17 cellular contexts compared by ENCODE assay signal in genomic region chr15:78284758-78285157, GRCh38. TPM values are rescaled to one million over a fixed set of nuclear protein-coding genes. Genes with fewer than 3 reads are reported as not detected.
DNase-seq lines count a peak whose midpoint lies in the region; ATAC-seq and TF ChIP-seq lines count a peak whose summit lies in the region.
"Had no signal": no experiment of that assay in that cellular context is flagged by ENCODE, and none has a peak within 500 bp of the region (broad histone marks: within the 10 kb centered on the region; RNA-seq: fewer than 3 reads in every experiment).

No MANE protein-coding gene starts in this region.

- DNase-seq in AG09309 (ENCODE audit: low read depth) (no peak), GM06990 (ENCODE audit: extremely low read depth, insufficient read length) (no peak), RWPE2 (ENCODE audit: low spot score) (no peak), fibroblast of villous mesenchyme (ENCODE audit: low read depth) (no peak), NCI-H774 (lab: John Stamatoyannopoulos, UW) (no peak), SK-N-DZ (ENCODE audit: low spot score) (no peak), NCI-H1436 (lab: John Stamatoyannopoulos, UW) (no peak)
- DNase-seq: activated CD4-positive, alpha-beta T cell treated with anti-CD3 and anti-CD28 coated beads for 48 hours; DMS79 treated with DMSO at 0.1 percent for 48 hours; NCI-H1048; NCI-H2171 treated with DMSO at 0.1 percent for 48 hours; nephron progenitor cell; retina; SHP77 treated with DMSO at 0.1 percent for 48 hours had no signal

- 100% methylated on average over 1 to 2 of the region's 4 CpGs for WGBS in gastroesophageal sphincter (ENCODE audit: low coverage in 1 of 2), 2 donors

- no peaks in the 10 kb centered on the region for H3K4me1 ChIP-seq in RWPE2 (ENCODE audit: insufficient read depth, poor library complexity, severe bottlenecking)
- no peaks in the 10 kb centered on the region for H3K4me1 ChIP-seq in gastroesophageal sphincter
- H3K4me1 ChIP-seq: vagina had no signal

- H3K9me3 ChIP-seq in RWPE2 (ENCODE audit: severe bottlenecking) (no peaks in the 10 kb centered on the region), gastroesophageal sphincter (no peaks in the 10 kb centered on the region)
- H3K9me3 ChIP-seq: vagina had no signal

- H3K27me3 ChIP-seq in GM06990 (replicated peaks; ENCODE audit: control insufficient read depth, insufficient read depth, low read length) (no peaks in the 10 kb centered on the region), RWPE2 (ENCODE audit: insufficient read depth, poor library complexity, severe bottlenecking) (no peaks in the 10 kb centered on the region), gastroesophageal sphincter (no peaks in the 10 kb centered on the region)
- H3K27me3 ChIP-seq: vagina had no signal

- peak; percentile 13 for TF ChIP-seq CTCF in AG09309 (IDR thresholded peaks at IDR 0.05; ENCODE audit: control insufficient read depth, insufficient read depth, low read depth, low read length, missing control alignments)
- peak; percentile 11 for TF ChIP-seq CTCF in GM06990 (IDR thresholded peaks at IDR 0.05; ENCODE audit: insufficient read depth, low read length, poor library complexity, severe bottlenecking)
- peak; percentile 20 for TF ChIP-seq CTCF in RWPE2 (IDR thresholded peaks at IDR 0.05; ENCODE audit: poor library complexity, severe bottlenecking)
- peak; percentile 2 for TF ChIP-seq CTCF in fibroblast of villous mesenchyme (IDR thresholded peaks at IDR 0.05; ENCODE audit: insufficient read depth, low read depth, low read length)
- TF ChIP-seq CTCF in gastroesophageal sphincter (IDR thresholded peaks at IDR 0.05), result no peak

- H3K27ac ChIP-seq in RWPE2 (ENCODE audit: poor library complexity, severe bottlenecking), result no peak overlapping the region
- no peak overlapping the region for H3K27ac ChIP-seq in gastroesophageal sphincter
- H3K27ac ChIP-seq: vagina had no signal

- H3K4me3 ChIP-seq in AG09309 (ENCODE audit: control insufficient read depth, low read depth, low read length), result no peak overlapping the region
- no peak overlapping the region for H3K4me3 ChIP-seq in GM06990 (replicated peaks; ENCODE audit: low read depth, low read length)
- no peak overlapping the region for H3K4me3 ChIP-seq in RWPE2 (ENCODE audit: severe bottlenecking)
- H3K4me3 ChIP-seq in fibroblast of villous mesenchyme (ENCODE audit: low read depth, low read length), result no peak overlapping the region
- H3K4me3 ChIP-seq in gastroesophageal sphincter, result no peak overlapping the region
- H3K4me3 ChIP-seq: vagina had no signal

- H3K36me3 ChIP-seq in GM06990 (ENCODE audit: control insufficient read depth, insufficient read depth, low read length) (peaks cover 21% of the 10 kb centered on the region), RWPE2 (ENCODE audit: low read depth) (peaks cover 88% of the 10 kb centered on the region), gastroesophageal sphincter (peaks cover 0 to 100% of the 10 kb centered on the region in 2 donors)

- no peak for TF ChIP-seq POLR2A in gastroesophageal sphincter (IDR thresholded peaks at IDR 0.05)

- ATAC-seq in RWPE2 (ENCODE audit: low read depth) (no peak), gastroesophageal sphincter (no peak)

- no peak for TF ChIP-seq EP300 in gastroesophageal sphincter (IDR thresholded peaks at IDR 0.05)

RNA-seq across cellular contexts. Expression of gene SKIC8, which starts 14.7 kb away (rescaled TPM):
- total RNA-seq in fibroblast of villous mesenchyme (59.6 and 72.1 TPM in 2 replicates), gastroesophageal sphincter (10 to 100 TPM; 31.1 to 59.0 (median 44.4) TPM)
- 110 and 148 TPM in 2 replicates for polyA plus RNA-seq in SK-N-DZ (2014; cell fraction: cytosol; rRNA removed)
- polyA plus RNA-seq in SK-N-DZ (2014; cell fraction: nucleus; rRNA removed), result 102 and 133 TPM in 2 replicates

RNA-seq across cellular contexts. Expression of gene DNAJA4, which starts 20.4 kb away (rescaled TPM):
- total RNA-seq in fibroblast of villous mesenchyme, result 2.6 and 4.3 TPM in 2 replicates
- 0.09 and 0.29 TPM in 2 replicates for polyA plus RNA-seq in SK-N-DZ (2014; cell fraction: cytosol; rRNA removed)
- 0.52 and 1.0 TPM in 2 replicates for polyA plus RNA-seq in SK-N-DZ (2014; cell fraction: nucleus; rRNA removed)
- 10 to 100 TPM in 3 of 4 donors, 1 to 10 TPM in 1; 9.9 to 33.9 (median 24.5) TPM for total RNA-seq in gastroesophageal sphincter

RNA-seq across cellular contexts. Expression of gene ACSBG1, which starts 50.4 kb away (rescaled TPM):
- total RNA-seq in fibroblast of villous mesenchyme, result under 0.01 TPM in 1 of 2 replicates, not detected in the other
- polyA plus RNA-seq in SK-N-DZ (2014; cell fraction: cytosol; rRNA removed), result 0.08 and 0.20 TPM in 2 replicates
- 0.12 and 0.20 TPM in 2 replicates for polyA plus RNA-seq in SK-N-DZ (2014; cell fraction: nucleus; rRNA removed)
- total RNA-seq in gastroesophageal sphincter, result 1 to 10 TPM in 3 of 4 donors, under 1 TPM in 1; 0.67 to 6.4 (median 1.9) TPM
- total RNA-seq: bronchial epithelial cell had no signal

RNA-seq across cellular contexts. Expression of gene CRABP1, which starts 55.4 kb away (rescaled TPM):
- not detected in 2 replicates for total RNA-seq in fibroblast of villous mesenchyme
- 2.1 and 5.3 TPM in 2 replicates for polyA plus RNA-seq in SK-N-DZ (2014; cell fraction: cytosol; rRNA removed)
- polyA plus RNA-seq in SK-N-DZ (2014; cell fraction: nucleus; rRNA removed), result 1.2 and 1.8 TPM in 2 replicates
- 1 to 10 TPM in 2 of 4 donors, under 1 TPM in 1, not detected in 1; 0.50 to 5.3 (median 3.6) TPM for total RNA-seq in gastroesophageal sphincter
- total RNA-seq: bronchial epithelial cell, vagina had no signal

Comparison
In these comparisons a context has a peak if more than half of its experiments do, and no peak if none do; other contexts are left out.
1. CTCF ChIP-seq: peak in AG09309 (single experiment), GM06990 (single experiment), RWPE2 (single experiment) and fibroblast of villous mesenchyme (single experiment); none in gastroesophageal sphincter (0 of 4).